In the genomic region with DNA sequence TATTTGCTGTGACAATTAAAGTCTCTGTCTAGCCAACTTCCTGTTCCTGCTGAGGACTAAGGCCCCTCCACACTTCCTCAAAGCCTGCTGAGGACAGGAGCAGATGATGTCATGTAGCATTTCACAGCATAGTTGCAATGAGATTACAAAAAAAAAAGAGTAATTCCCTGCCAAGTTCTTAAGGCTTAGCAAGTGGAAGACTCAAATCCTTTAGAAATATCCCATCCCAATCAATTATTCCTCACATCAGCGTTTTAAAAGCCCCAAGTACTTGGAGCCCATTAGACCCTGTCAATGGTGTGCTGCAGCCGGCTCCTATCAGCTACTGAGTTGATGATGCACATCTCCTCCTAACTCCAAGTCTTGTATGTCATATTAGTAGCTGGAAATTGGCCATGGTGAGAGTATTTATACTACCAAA, we compare ENCODE assay signal across 9 cellular contexts. TPM values are rescaled to one million over a fixed set of nuclear protein-coding genes. Genes with fewer than 3 reads are reported as not detected.
A peak's percentile ranks its signal among the peaks of the same experiment; 100 is the strongest.
DNase-seq lines count a peak whose midpoint lies in the region; ATAC-seq and TF ChIP-seq lines count a peak whose summit lies in the region.
"Had no signal": no experiment of that assay in that cellular context is flagged by ENCODE, and none has a peak within 500 bp of the region (broad histone marks: within the 10 kb centered on the region; RNA-seq: fewer than 3 reads in every experiment).

No MANE protein-coding gene starts in this region.

- H3K27me3 ChIP-seq in left ventricle myocardium inferior (ENCODE audit: low read depth) = no peaks in the 10 kb centered on the region
- H3K27me3 ChIP-seq: tibial artery had no signal

- CTCF ChIA-PET in WTC11 (lab: Charles Lee) = interaction anchor here (1.2 to 2.2 kb wide), 3 partner anchors 12 to 66 kb away, joined by 4 to 12 read pairs (median 4); no protein-coding TSS in a partner anchor

- peaks cover 5% of the 10 kb centered on the region; the same call in 1 of the 2 replicates for H3K36me3 Mint-ChIP-seq in WTC11

- no peak overlapping the region for H3K4me3 ChIP-seq in left ventricle myocardium inferior
- H3K4me3 ChIP-seq: tibial artery had no signal

- peaks cover 29% of the 10 kb centered on the region for H3K4me1 Mint-ChIP-seq in WTC11
- peaks cover 57% of the 10 kb centered on the region for H3K4me1 Mint-ChIP-seq in stimulated activated naive CD8-positive, alpha-beta T cell treated with anti-CD3 and anti-CD28 coated beads, Interleukin-15, amount 100 ng/mL, for 72 hours

- H3K4me3 Mint-ChIP-seq in WTC11 = no peak overlapping the region
- H3K4me3 Mint-ChIP-seq in stimulated activated naive CD8-positive, alpha-beta T cell treated with anti-CD3 and anti-CD28 coated beads, Interleukin-15, amount 100 ng/mL, for 72 hours = no peak overlapping the region

- POLR2A ChIA-PET in WTC11 (lab: Charles Lee) = no interaction called here

- intact Hi-C loops in left ventricle myocardium inferior (cut with micrococcal nuclease) = no loop called here

- DNase-seq in AG08396 (ENCODE audit: low spot score) (peak; percentile 23), WTC11 (ENCODE audit: low spot score) (no peak), left ventricle myocardium inferior (no peak), SK-N-DZ (ENCODE audit: low spot score) (no peak)
- no peak for DNase-seq in stimulated activated naive CD8-positive, alpha-beta T cell treated with anti-CD3 and anti-CD28 coated beads, Interleukin-15, amount 100 ng/mL, for 72 hours
- DNase-seq in stimulated activated CD4-positive, alpha-beta T cell treated with anti-CD3 and anti-CD28 coated beads, Interleukin-2, amount 100 ng/mL, for 24 hours = no peak

- no peaks in the 10 kb centered on the region for H3K27me3 Mint-ChIP-seq in WTC11 (ENCODE audit: low read depth)
- H3K27me3 Mint-ChIP-seq in stimulated activated naive CD8-positive, alpha-beta T cell treated with anti-CD3 and anti-CD28 coated beads, Interleukin-15, amount 100 ng/mL, for 72 hours = no peaks in the 10 kb centered on the region

- H3K9me3 Mint-ChIP-seq in WTC11 = no peaks in the 10 kb centered on the region
- no peaks in the 10 kb centered on the region for H3K9me3 Mint-ChIP-seq in stimulated activated naive CD8-positive, alpha-beta T cell treated with anti-CD3 and anti-CD28 coated beads, Interleukin-15, amount 100 ng/mL, for 72 hours

- H3K27ac Mint-ChIP-seq in WTC11 = 0 out of 2 replicates have a peak overlapping the region, but pooled peaks have one; percentile 53
- peak overlapping the region in 1 of 2 donors; percentile 84 for H3K27ac Mint-ChIP-seq in stimulated activated naive CD8-positive, alpha-beta T cell treated with anti-CD3 and anti-CD28 coated beads, Interleukin-15, amount 100 ng/mL, for 72 hours

- H3K27ac ChIP-seq in left ventricle myocardium inferior (replicated peaks) = peak overlapping the region; percentile 66

- H3K9me3 ChIP-seq in left ventricle myocardium inferior (replicated peaks) = no peaks in the 10 kb centered on the region
- H3K9me3 ChIP-seq: tibial artery had no signal

- TF ChIP-seq CTCF in WTC11 (IDR thresholded peaks at IDR 0.05) (no peak), left ventricle myocardium inferior (IDR thresholded peaks at IDR 0.05; ENCODE audit: borderline replicate concordance) (no peak)

- peaks cover 30% of the 10 kb centered on the region for H3K4me1 ChIP-seq in left ventricle myocardium inferior

- peak; percentile 29 for ATAC-seq in GM18861 (IDR thresholded peaks at IDR 0.05; ENCODE audit: unreplicated experiment)
- ATAC-seq in HG03442 (IDR thresholded peaks at IDR 0.05; ENCODE audit: unreplicated experiment) = peak; percentile 39
- ATAC-seq in WTC11 = peak; percentile 65
- peak; percentile 66 for ATAC-seq in stimulated activated naive CD8-positive, alpha-beta T cell treated with anti-CD3 and anti-CD28 coated beads, Interleukin-15, amount 100 ng/mL, for 72 hours

- peaks cover 45% of the 10 kb centered on the region for H3K36me3 ChIP-seq in left ventricle myocardium inferior

TF ChIP-seq in WTC11, 78 proteins besides CTCF, POLR2A, EP300 and RAD21:
- TF ChIP-seq, protein P1, sequence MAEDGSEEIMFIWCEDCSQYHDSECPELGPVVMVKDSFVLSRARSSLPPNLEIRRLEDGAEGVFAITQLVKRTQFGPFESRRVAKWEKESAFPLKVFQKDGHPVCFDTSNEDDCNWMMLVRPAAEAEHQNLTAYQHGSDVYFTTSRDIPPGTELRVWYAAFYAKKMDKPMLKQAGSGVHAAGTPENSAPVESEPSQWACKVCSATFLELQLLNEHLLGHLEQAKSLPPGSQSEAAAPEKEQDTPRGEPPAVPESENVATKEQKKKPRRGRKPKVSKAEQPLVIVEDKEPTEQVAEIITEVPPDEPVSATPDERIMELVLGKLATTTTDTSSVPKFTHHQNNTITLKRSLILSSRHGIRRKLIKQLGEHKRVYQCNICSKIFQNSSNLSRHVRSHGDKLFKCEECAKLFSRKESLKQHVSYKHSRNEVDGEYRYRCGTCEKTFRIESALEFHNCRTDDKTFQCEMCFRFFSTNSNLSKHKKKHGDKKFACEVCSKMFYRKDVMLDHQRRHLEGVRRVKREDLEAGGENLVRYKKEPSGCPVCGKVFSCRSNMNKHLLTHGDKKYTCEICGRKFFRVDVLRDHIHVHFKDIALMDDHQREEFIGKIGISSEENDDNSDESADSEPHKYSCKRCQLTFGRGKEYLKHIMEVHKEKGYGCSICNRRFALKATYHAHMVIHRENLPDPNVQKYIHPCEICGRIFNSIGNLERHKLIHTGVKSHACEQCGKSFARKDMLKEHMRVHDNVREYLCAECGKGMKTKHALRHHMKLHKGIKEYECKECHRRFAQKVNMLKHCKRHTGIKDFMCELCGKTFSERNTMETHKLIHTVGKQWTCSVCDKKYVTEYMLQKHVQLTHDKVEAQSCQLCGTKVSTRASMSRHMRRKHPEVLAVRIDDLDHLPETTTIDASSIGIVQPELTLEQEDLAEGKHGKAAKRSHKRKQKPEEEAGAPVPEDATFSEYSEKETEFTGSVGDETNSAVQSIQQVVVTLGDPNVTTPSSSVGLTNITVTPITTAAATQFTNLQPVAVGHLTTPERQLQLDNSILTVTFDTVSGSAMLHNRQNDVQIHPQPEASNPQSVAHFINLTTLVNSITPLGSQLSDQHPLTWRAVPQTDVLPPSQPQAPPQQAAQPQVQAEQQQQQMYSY (CRISPR knock-in tag; IDR thresholded peaks at IDR 0.05) = no peak
- TF ChIP-seq, protein P2, sequence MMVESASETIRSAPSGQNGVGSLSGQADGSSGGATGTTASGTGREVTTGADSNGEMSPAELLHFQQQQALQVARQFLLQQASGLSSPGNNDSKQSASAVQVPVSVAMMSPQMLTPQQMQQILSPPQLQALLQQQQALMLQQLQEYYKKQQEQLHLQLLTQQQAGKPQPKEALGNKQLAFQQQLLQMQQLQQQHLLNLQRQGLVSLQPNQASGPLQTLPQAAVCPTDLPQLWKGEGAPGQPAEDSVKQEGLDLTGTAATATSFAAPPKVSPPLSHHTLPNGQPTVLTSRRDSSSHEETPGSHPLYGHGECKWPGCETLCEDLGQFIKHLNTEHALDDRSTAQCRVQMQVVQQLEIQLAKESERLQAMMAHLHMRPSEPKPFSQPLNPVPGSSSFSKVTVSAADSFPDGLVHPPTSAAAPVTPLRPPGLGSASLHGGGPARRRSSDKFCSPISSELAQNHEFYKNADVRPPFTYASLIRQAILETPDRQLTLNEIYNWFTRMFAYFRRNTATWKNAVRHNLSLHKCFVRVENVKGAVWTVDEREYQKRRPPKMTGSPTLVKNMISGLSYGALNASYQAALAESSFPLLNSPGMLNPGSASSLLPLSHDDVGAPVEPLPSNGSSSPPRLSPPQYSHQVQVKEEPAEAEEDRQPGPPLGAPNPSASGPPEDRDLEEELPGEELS (CRISPR knock-in tag; IDR thresholded peaks at IDR 0.05) = no peak
- no peak for TF ChIP-seq RELA (CRISPR knock-in tag; IDR thresholded peaks at IDR 0.05; ENCODE audit: borderline replicate concordance)
TF ChIP-seq in WTC11: peak in this region for 0.

RNA-seq across cellular contexts. Expression of a gene that starts 51.7 kb away (rescaled TPM):
- total RNA-seq in WTC11 (2021) = 10.5 to 12.2 TPM (median 11.4 TPM) in 3 replicates
- total RNA-seq in left ventricle myocardium inferior = 6.6 TPM
- 0.03 TPM in 1 of 2 replicates, not detected in the other for polyA plus RNA-seq in SK-N-DZ (2014; cell fraction: cytosol; rRNA removed)
- 0.06 and 0.09 TPM in 2 replicates for polyA plus RNA-seq in SK-N-DZ (2014; cell fraction: nucleus; rRNA removed)
